Comparison of ENCODE assay signal across 8 cellular contexts in genomic region chr5:14664270-14665109, GRCh38. TPM values are rescaled to one million over a fixed set of nuclear protein-coding genes. Genes with fewer than 3 reads are reported as not detected.
DNase-seq lines count a peak whose midpoint lies in the region; ATAC-seq and TF ChIP-seq lines count a peak whose summit lies in the region.

Gene OTULIN (plus strand): TSS chr5:14664718. CDS start chr5:14664826, 108 bp downstream.

- intact Hi-C loops in activated B cell treated with CpG ODN at 0.5 μM for 24 hours (cut with micrococcal nuclease): loop anchor here (1.0 to 10.0 kb wide), 9 partner anchors 83 to 1803 kb away; partner anchors contain the start of genes ANKH, OTULINL and ZNF622

- ATAC-seq in GM18868 (IDR thresholded peaks at IDR 0.05; ENCODE audit: unreplicated experiment) (peak; percentile 61), HG03103 (IDR thresholded peaks at IDR 0.05; ENCODE audit: low read depth, unreplicated experiment) (peak; percentile 66), activated B cell treated with CpG ODN at 0.5 μM for 24 hours (ENCODE audit: low read depth) (peak; percentile 78)

- no peaks in the 10 kb centered on the region for H3K9me3 Mint-ChIP-seq in activated B cell treated with CpG ODN at 0.5 μM for 24 hours

- CTCF ChIA-PET in activated B cell treated with CpG ODN at 0.5 μM for 24 hours (lab: Charles Lee): interaction anchor here (1.7 kb wide), 1 partner anchor 16 kb away, joined by 4 read pairs; no protein-coding TSS in a partner anchor

- no peaks in the 10 kb centered on the region for H3K27me3 Mint-ChIP-seq in activated B cell treated with CpG ODN at 0.5 μM for 24 hours

- peak within 1 kb of the TSS; percentile 97 for H3K4me3 Mint-ChIP-seq in activated B cell treated with CpG ODN at 0.5 μM for 24 hours

- H3K36me3 Mint-ChIP-seq in activated B cell treated with CpG ODN at 0.5 μM for 24 hours (ENCODE audit: low read depth): peaks cover 45% of the 10 kb centered on the region

- H3K27ac Mint-ChIP-seq in activated B cell treated with CpG ODN at 0.5 μM for 24 hours: peak within 1 kb of the TSS; percentile 99

- H3K4me1 Mint-ChIP-seq in activated B cell treated with CpG ODN at 0.5 μM for 24 hours: peaks cover 87% of the 10 kb centered on the region

- in situ Hi-C loops in ACHN (cut with HindIII; ENCODE audit: low pct_ligation_motif_present, low pct_unique_long_range_greater_than_20kb, low sequenced_read_pairs): no loop called here

- POLR2A ChIA-PET in activated B cell treated with CpG ODN at 0.5 μM for 24 hours (lab: Charles Lee): interaction anchor here (1.1 to 1.6 kb wide), 7 partner anchors 9 to 510 kb away, joined by 3 to 8 read pairs (median 4); no protein-coding TSS in a partner anchor

- DNase-seq in ACHN (peak; percentile 86), NCI-H2196 (lab: John Stamatoyannopoulos, UW; ENCODE audit: unreplicated experiment) (peak; percentile 91), activated B cell treated with CpG ODN at 0.5 μM for 24 hours (peak; percentile 90), caudate nucleus (lab: John Stamatoyannopoulos, UW) (peak in 60 of 61 donors; percentile 16 to 93 (median 86)), iris pigment epithelial cell (ENCODE audit: low read depth) (peak; percentile 83)
- DNase-seq in stimulated activated CD4-positive, alpha-beta T cell treated with anti-CD3 and anti-CD28 coated beads, Interleukin-12 subunit alpha, Interleukin-12 subunit beta, amount 100 ng/mL, for 4 hours: peak; percentile 85

- no peak for TF ChIP-seq CTCF in activated B cell treated with CpG ODN at 0.5 μM for 24 hours (IDR thresholded peaks at IDR 0.05)

- peak within 1 kb of the TSS; percentile 91 for H3K27ac ChIP-seq in caudate nucleus (ENCODE audit: low read depth, low read length)

RNA-seq across cellular contexts. Expression of gene OTULIN, which starts in this region (rescaled TPM):
- 94.0 and 96.5 TPM in 2 replicates for total RNA-seq in activated B cell treated with CpG ODN at 0.5 μM for 24 hours

Comparison
In these comparisons a context has a peak if more than half of its experiments do, and no peak if none do; other contexts are left out.
1. Peak in every context shown above with its lines: DNase-seq, ATAC-seq and H3K27ac ChIP-seq.